ENCODE assay signal across 8 cellular contexts in the genomic region with DNA sequence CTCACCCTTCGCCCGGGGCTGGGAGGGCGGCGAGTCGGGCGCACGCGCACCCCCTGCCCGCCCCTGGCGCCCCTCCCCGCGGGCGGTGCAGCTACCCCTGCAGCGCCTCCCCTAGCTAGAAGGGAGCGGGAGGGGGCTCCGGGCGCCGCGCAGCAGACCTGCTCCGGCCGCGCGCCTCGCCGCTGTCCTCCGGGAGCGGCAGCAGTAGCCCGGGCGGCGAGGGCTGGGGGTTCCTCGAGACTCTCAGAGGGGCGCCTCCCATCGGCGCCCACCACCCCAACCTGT. TPM values are rescaled to one million over a fixed set of nuclear protein-coding genes. Genes with fewer than 3 reads are reported as not detected.
DNase-seq lines count a peak whose midpoint lies in the region; ATAC-seq and TF ChIP-seq lines count a peak whose summit lies in the region.
"Had no signal": no experiment of that assay in that cellular context is flagged by ENCODE, and none has a peak within 500 bp of the region (broad histone marks: within the 10 kb centered on the region; RNA-seq: fewer than 3 reads in every experiment).

A gene with protein sequence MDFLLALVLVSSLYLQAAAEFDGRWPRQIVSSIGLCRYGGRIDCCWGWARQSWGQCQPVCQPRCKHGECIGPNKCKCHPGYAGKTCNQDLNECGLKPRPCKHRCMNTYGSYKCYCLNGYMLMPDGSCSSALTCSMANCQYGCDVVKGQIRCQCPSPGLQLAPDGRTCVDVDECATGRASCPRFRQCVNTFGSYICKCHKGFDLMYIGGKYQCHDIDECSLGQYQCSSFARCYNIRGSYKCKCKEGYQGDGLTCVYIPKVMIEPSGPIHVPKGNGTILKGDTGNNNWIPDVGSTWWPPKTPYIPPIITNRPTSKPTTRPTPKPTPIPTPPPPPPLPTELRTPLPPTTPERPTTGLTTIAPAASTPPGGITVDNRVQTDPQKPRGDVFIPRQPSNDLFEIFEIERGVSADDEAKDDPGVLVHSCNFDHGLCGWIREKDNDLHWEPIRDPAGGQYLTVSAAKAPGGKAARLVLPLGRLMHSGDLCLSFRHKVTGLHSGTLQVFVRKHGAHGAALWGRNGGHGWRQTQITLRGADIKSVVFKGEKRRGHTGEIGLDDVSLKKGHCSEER (plus strand): TSS at position 148 of the 285 bp plus-strand sequence. CDS start 182 bp downstream, outside the sequence.

- H3K36me3 ChIP-seq in cardiac muscle cell (no peaks in the 10 kb centered on the region), psoas muscle (ENCODE audit: insufficient read depth in 1 of 2, low read depth in 1 of 2) (no peaks in the 10 kb centered on the region)

- H3K27me3 ChIP-seq in cardiac muscle cell (peaks cover 95% of the 10 kb centered on the region), psoas muscle (ENCODE audit: insufficient read depth in 3 of 3, low read length in 2 of 3) (peaks cover 0 to 21% (median 0%) of the 10 kb centered on the region in 3 donors)

- H3K9me3 ChIP-seq in cardiac muscle cell (ENCODE audit: low read depth) (no peaks in the 10 kb centered on the region), psoas muscle (no peaks in the 10 kb centered on the region)

- intact Hi-C loops in psoas muscle (cut with DNase I): no loop called here

- H3K4me1 ChIP-seq in cardiac muscle cell (ENCODE audit: low read depth) (peaks cover 4% of the 10 kb centered on the region), psoas muscle (no peaks in the 10 kb centered on the region)

- H3K27ac ChIP-seq in RWPE1 (peak within 1 kb of the TSS; percentile 40), cardiac muscle cell (no peak within 1 kb of the TSS), psoas muscle (no peak within 1 kb of the TSS)

- ATAC-seq in GM19023 (IDR thresholded peaks at IDR 0.05; ENCODE audit: unreplicated experiment) (peak; percentile 26), HG02938 (IDR thresholded peaks at IDR 0.05; ENCODE audit: unreplicated experiment) (peak; percentile 20), psoas muscle (peak; percentile 60 to 79 (median 76))

- TF ChIP-seq CTCF in RWPE1 (conservative IDR thresholded peaks at IDR 0.05; ENCODE audit: low read depth) (no peak), cardiac muscle cell (IDR thresholded peaks at IDR 0.05; ENCODE audit: low read depth, low read length) (no peak), psoas muscle (IDR thresholded peaks at IDR 0.05) (no peak)

- 0 to 1% (median 1%) methylated on average over 19 to 34 of the region's 34 CpGs for WGBS in psoas muscle, 3 donors

- H3K4me3 ChIP-seq in cardiac muscle cell: peak within 1 kb of the TSS; percentile 57
- H3K4me3 ChIP-seq in psoas muscle: peak within 1 kb of the TSS; percentile 76

- DNase-seq in RWPE1 (ENCODE audit: low spot score): peak; percentile 12
- peak in 1 of 2 donors; percentile 79 for DNase-seq in cardiac muscle cell (ENCODE audit: low read depth in 1 of 2, low spot score in 1 of 2)
- no peak for DNase-seq in psoas muscle
- DNase-seq in NK-92 (lab: John Stamatoyannopoulos, UW; ENCODE audit: unreplicated experiment): no peak
- DNase-seq in activated effector memory CD4-positive, alpha-beta T cell treated with anti-CD3 and anti-CD28 coated beads, Interleukin-2, amount 50 U/mL, for 16 hours: no peak
- DNase-seq: naive B cell had no signal

- POLR2A ChIA-PET in RWPE1 (lab: Yijun Ruan, JAX; ENCODE audit: low non-redundant PET): interaction anchor here (0.6 kb wide), 1 partner anchor 601 kb away, joined by 3 read pairs; no protein-coding TSS in a partner anchor

- CTCF ChIA-PET in RWPE1 (lab: Yijun Ruan, JAX): no interaction called here

RNA-seq across cellular contexts. Expression of the gene that starts here (rescaled TPM):
- total RNA-seq in cardiac muscle cell (22.0 and 33.4 TPM in 2 replicates), psoas muscle (10 to 100 TPM in 2 of 4 donors, 1 to 10 TPM in 1, under 1 TPM in 1; 0.98 to 18.8 (median 6.5) TPM)
- polyA plus RNA-seq in cardiac muscle cell (26.7 and 39.8 TPM in 2 replicates), psoas muscle (1 to 10 TPM; 1.8 to 5.4 (median 4.1) TPM)

Comparison
In these comparisons a context has a peak if more than half of its experiments do, and no peak if none do; other contexts are left out.
1. ATAC-seq: peak in every context shown above with its lines; median percentile 76 in psoas muscle; 26 in GM19023; 20 in HG02938.